Comparison of ENCODE assay signal across 11 cellular contexts in the genomic region with DNA sequence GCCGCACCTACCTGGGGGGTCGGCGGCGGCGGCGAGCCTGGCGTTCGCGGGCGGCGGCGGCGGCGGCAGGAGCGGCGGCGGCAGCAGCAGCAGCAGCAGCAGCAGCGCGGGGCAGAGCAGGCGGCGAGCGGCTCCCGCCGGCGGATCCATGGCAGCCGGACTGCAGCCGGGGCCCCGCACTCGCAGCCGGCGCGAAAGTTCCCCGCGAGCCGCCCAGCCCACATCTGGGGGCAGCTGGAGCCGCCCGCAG. TPM values are rescaled to one million over a fixed set of nuclear protein-coding genes. Genes with fewer than 3 reads are reported as not detected.
A peak's percentile ranks its signal among the peaks of the same experiment; 100 is the strongest.
DNase-seq lines count a peak whose midpoint lies in the region; ATAC-seq and TF ChIP-seq lines count a peak whose summit lies in the region.
"Had no signal": no experiment of that assay in that cellular context is flagged by ENCODE, and none has a peak within 500 bp of the region (broad histone marks: within the 10 kb centered on the region; RNA-seq: fewer than 3 reads in every experiment).

No MANE protein-coding gene starts in this region.

- BruUV-seq in A673 (replicated peaks; lab: Mats Ljungman, UMichigan) = no TSS peak

- POLR2A ChIA-PET in A673 (lab: Charles Lee; ENCODE audit: low non-redundant PET) (no interaction called here), HEK293 (lab: Yijun Ruan, JAX) (no interaction called here)

- H3K27me3 ChIP-seq in A673 (replicated peaks; ENCODE audit: insufficient read depth, low read depth, low read length, poor library complexity) = peaks cover 58% of the 10 kb centered on the region
- H3K27me3 ChIP-seq in endodermal cell (ENCODE audit: control insufficient read depth, insufficient read depth, low read length, poor library complexity, severe bottlenecking) = peaks cover 79% of the 10 kb centered on the region
- H3K27me3 ChIP-seq in neuron (ENCODE audit: insufficient read depth, low read length) = peaks cover 59% of the 10 kb centered on the region

- peak overlapping the region; percentile 50 for H3K4me3 Mint-ChIP-seq in endodermal cell

- no peak for ATAC-seq in GM18868 (IDR thresholded peaks at IDR 0.05; ENCODE audit: unreplicated experiment)
- no peak for ATAC-seq in GM21619 (IDR thresholded peaks at IDR 0.05; ENCODE audit: unreplicated experiment)
- ATAC-seq in HG02970 (IDR thresholded peaks at IDR 0.05; ENCODE audit: low FRiP score, unreplicated experiment) = no peak

- peaks cover 8% of the 10 kb centered on the region for H3K4me1 Mint-ChIP-seq in endodermal cell

- WGBS in endodermal cell (ENCODE audit: insufficient coverage in 1 of 2, insufficient read length in 1 of 2), 2 experiments = 0% methylated on average over 5 to 37 of the region's 37 CpGs

- no peak overlapping the region for H3K9ac ChIP-seq in endodermal cell (ENCODE audit: extremely low read depth, low read length, poor library complexity, severe bottlenecking)

- TF ChIP-seq CTCF in A673 (conservative IDR thresholded peaks at IDR 0.05; ENCODE audit: low read depth, low read length) (no peak), HEK293 (tag by site-specific recombination; IDR thresholded peaks at IDR 0.05) (no peak), endodermal cell (conservative IDR thresholded peaks at IDR 0.05) (no peak)

- H3K27ac ChIP-seq in A673 (ENCODE audit: low read depth, low read length, poor library complexity, severe bottlenecking) = no peak overlapping the region
- no peak overlapping the region for H3K27ac ChIP-seq in HEK293 (ENCODE audit: extremely low read depth, low read depth, low read length)
- H3K27ac ChIP-seq in endodermal cell (ENCODE audit: low read depth, low read length) = no peak overlapping the region

- CTCF ChIA-PET in A673 (lab: Charles Lee) (no interaction called here), HEK293 (lab: Yijun Ruan, JAX) (interaction anchor here (1.6 kb wide), 1 partner anchor 13 kb away, joined by 6 read pairs; no protein-coding TSS in a partner anchor)

- H3K36me3 ChIP-seq in A673 (ENCODE audit: insufficient read depth, low read length, poor library complexity, severe bottlenecking) (no peaks in the 10 kb centered on the region), HEK293 (ENCODE audit: control insufficient read depth in 2 of 2, insufficient read depth in 1 of 2, low read length in 2 of 2) (no peaks in the 10 kb centered on the region), endodermal cell (ENCODE audit: control insufficient read depth, insufficient read depth, low read length) (no peaks in the 10 kb centered on the region), neuron (ENCODE audit: insufficient read depth, low read length) (no peaks in the 10 kb centered on the region)

- H3K4me3 ChIP-seq in A673 (ENCODE audit: low read depth, low read length, poor library complexity, severe bottlenecking) (peak overlapping the region; percentile 36), HEK293 (ENCODE audit: low read depth, low read length) (peak overlapping the region; percentile 41), endodermal cell (ENCODE audit: low read length) (no peak overlapping the region), neuron (ENCODE audit: low read length) (peak overlapping the region; percentile 27)

- peaks cover 80% of the 10 kb centered on the region for H3K27me3 Mint-ChIP-seq in endodermal cell (ENCODE audit: insufficient read depth)

- no peak for DNase-seq in A673 (ENCODE audit: low spot score)
- no peak for DNase-seq in endodermal cell
- no peak for DNase-seq in activated T-cell treated with anti-CD3 and anti-CD28 coated beads, Interleukin-2, amount 50 U/mL, for 1 hour
- DNase-seq: natural killer cell, T-helper 1 cell had no signal

- H3K27ac Mint-ChIP-seq in endodermal cell = no peak overlapping the region
- H3K27ac Mint-ChIP-seq: CD8-positive, alpha-beta memory T cell; natural killer cell had no signal

- H2AFZ ChIP-seq in neuron (ENCODE audit: low read depth, low read length) = peak overlapping the region; percentile 65

- H3K36me3 Mint-ChIP-seq in endodermal cell (ENCODE audit: low read depth) = no peaks in the 10 kb centered on the region
- H3K36me3 Mint-ChIP-seq: CD8-positive, alpha-beta memory T cell; natural killer cell had no signal

- H3K4me1 ChIP-seq in A673 (ENCODE audit: insufficient read depth, low read length, poor library complexity, severe bottlenecking) = peaks cover 7% of the 10 kb centered on the region
- no peaks in the 10 kb centered on the region; the same call in 1 of the 2 replicates for H3K4me1 ChIP-seq in HEK293 (ENCODE audit: control insufficient read depth, insufficient read depth, low read length)
- peaks cover 4% of the 10 kb centered on the region for H3K4me1 ChIP-seq in endodermal cell (ENCODE audit: control insufficient read depth, insufficient read depth, low read length)
- H3K4me1 ChIP-seq in neuron (ENCODE audit: insufficient read depth, low read length) = peaks cover 7% of the 10 kb centered on the region

- H3K9me3 Mint-ChIP-seq in endodermal cell = no peaks in the 10 kb centered on the region
- H3K9me3 Mint-ChIP-seq: natural killer cell had no signal

- H3K9me3 ChIP-seq in A673 (ENCODE audit: low read depth, low read length, poor library complexity, severe bottlenecking) = no peaks in the 10 kb centered on the region
- H3K9me3 ChIP-seq in HEK293 (ENCODE audit: control insufficient read depth, insufficient read depth, low read depth, low read length) = no peaks in the 10 kb centered on the region
- no peaks in the 10 kb centered on the region for H3K9me3 ChIP-seq in endodermal cell (ENCODE audit: control insufficient read depth, low read length)
- H3K9me3 ChIP-seq in neuron (ENCODE audit: low read length) = no peaks in the 10 kb centered on the region

- intact Hi-C loops in A673 (cut with micrococcal nuclease; ENCODE audit: unreplicated experiment) = no loop called here

TF ChIP-seq in HEK293, 187 proteins besides CTCF, POLR2A, EP300 and RAD21:
- TF ChIP-seq ZBTB21 (tag by site-specific recombination; IDR thresholded peaks at IDR 0.05) (no peak), ZFHX2 (tag by site-specific recombination; conservative IDR thresholded peaks at IDR 0.05) (peak; percentile 38; the same call in 1 of the 2 replicates), ZNF791 (tag by site-specific recombination; IDR thresholded peaks at IDR 0.05) (no peak), ZNF623 (tag by site-specific recombination; IDR thresholded peaks at IDR 0.05) (no peak), ZNF521 (tag by site-specific recombination; IDR thresholded peaks at IDR 0.05) (no peak), ZNF184 (tag by site-specific recombination; IDR thresholded peaks at IDR 0.05) (no peak), ZNF610 (tag by site-specific recombination; IDR thresholded peaks at IDR 0.05; ENCODE audit: borderline replicate concordance) (no peak), ZNF37A (tag by site-specific recombination; IDR thresholded peaks at IDR 0.05) (no peak), ZNF311 (tag by site-specific recombination; IDR thresholded peaks at IDR 0.05; ENCODE audit: borderline replicate concordance) (no peak)
- TF ChIP-seq, protein P1, sequence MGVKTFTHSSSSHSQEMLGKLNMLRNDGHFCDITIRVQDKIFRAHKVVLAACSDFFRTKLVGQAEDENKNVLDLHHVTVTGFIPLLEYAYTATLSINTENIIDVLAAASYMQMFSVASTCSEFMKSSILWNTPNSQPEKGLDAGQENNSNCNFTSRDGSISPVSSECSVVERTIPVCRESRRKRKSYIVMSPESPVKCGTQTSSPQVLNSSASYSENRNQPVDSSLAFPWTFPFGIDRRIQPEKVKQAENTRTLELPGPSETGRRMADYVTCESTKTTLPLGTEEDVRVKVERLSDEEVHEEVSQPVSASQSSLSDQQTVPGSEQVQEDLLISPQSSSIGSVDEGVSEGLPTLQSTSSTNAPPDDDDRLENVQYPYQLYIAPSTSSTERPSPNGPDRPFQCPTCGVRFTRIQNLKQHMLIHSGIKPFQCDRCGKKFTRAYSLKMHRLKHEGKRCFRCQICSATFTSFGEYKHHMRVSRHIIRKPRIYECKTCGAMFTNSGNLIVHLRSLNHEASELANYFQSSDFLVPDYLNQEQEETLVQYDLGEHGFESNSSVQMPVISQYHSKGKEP (tag by site-specific recombination; IDR thresholded peaks at IDR 0.05) = peak; percentile 32; the same call in 1 of the 2 replicates
- TF ChIP-seq, protein P2, sequence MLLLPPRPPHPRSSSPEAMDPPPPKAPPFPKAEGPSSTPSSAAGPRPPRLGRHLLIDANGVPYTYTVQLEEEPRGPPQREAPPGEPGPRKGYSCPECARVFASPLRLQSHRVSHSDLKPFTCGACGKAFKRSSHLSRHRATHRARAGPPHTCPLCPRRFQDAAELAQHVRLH (tag by site-specific recombination; IDR thresholded peaks at IDR 0.05) = no peak
- TF ChIP-seq, protein P3, sequence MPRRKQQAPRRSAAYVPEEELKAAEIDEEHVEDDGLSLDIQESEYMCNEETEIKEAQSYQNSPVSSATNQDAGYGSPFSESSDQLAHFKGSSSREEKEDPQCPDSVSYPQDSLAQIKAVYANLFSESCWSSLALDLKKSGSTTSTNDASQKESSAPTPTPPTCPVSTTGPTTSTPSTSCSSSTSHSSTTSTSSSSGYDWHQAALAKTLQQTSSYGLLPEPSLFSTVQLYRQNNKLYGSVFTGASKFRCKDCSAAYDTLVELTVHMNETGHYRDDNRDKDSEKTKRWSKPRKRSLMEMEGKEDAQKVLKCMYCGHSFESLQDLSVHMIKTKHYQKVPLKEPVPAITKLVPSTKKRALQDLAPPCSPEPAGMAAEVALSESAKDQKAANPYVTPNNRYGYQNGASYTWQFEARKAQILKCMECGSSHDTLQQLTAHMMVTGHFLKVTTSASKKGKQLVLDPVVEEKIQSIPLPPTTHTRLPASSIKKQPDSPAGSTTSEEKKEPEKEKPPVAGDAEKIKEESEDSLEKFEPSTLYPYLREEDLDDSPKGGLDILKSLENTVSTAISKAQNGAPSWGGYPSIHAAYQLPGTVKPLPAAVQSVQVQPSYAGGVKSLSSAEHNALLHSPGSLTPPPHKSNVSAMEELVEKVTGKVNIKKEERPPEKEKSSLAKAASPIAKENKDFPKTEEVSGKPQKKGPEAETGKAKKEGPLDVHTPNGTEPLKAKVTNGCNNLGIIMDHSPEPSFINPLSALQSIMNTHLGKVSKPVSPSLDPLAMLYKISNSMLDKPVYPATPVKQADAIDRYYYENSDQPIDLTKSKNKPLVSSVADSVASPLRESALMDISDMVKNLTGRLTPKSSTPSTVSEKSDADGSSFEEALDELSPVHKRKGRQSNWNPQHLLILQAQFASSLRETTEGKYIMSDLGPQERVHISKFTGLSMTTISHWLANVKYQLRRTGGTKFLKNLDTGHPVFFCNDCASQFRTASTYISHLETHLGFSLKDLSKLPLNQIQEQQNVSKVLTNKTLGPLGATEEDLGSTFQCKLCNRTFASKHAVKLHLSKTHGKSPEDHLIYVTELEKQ (tag by site-specific recombination; IDR thresholded peaks at IDR 0.05; ENCODE audit: borderline replicate concordance) = no peak

RNA-seq across cellular contexts. Expression of a gene that starts 0.2 kb away (rescaled TPM):
- 0.11 and 0.39 TPM in 2 replicates for total RNA-seq in A673 (2021)
- total RNA-seq in endodermal cell = 1 to 10 TPM; 1.2 to 2.6 TPM
- polyA plus RNA-seq in endodermal cell (2013, experiment 1 of 2) = 15.5 TPM
- polyA plus RNA-seq in endodermal cell (2013, experiment 2 of 2) = 13.7 TPM
- total RNA-seq: CD8-positive, alpha-beta memory T cell had no signal
- polyA plus RNA-seq: CD8-positive, alpha-beta memory T cell had no signal
